In the genomic region with DNA sequence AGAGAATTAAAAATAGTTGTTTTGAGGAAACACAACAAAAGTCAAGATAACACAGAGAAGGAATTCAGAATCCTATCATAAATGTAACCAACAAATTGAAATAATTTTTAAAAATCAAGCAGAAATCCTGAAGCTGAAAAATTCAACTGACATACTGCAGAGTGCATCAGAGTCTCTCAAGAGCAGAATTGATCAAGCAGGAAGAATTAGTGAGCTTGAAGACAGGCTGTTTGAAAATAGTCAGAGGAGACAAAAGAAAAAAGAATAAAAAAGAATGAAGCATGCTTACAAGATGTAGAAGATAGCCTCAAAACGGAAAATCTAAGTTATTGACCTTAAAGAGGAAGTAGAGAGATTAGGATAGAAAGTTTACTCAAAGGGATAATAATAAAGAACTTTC, we compare ENCODE assay signal across 27 cellular contexts.
"Had no signal": no experiment of that assay in that cellular context is flagged by ENCODE, and none has a peak within 500 bp of the region (broad histone marks: within the 10 kb centered on the region; RNA-seq: fewer than 3 reads in every experiment).

No MANE protein-coding gene starts in this region.

- H3K4me3 ChIP-seq: stomach, suprapubic skin, testis, thoracic aorta, thyroid gland, tibial artery, tibial nerve, transverse colon, upper lobe of left lung, upper lobe of right lung, uterus, vagina had no signal

- DNase-seq: stimulated activated CD4-positive, alpha-beta T cell treated with anti-CD3 and anti-CD28 coated beads, Interleukin-2, amount 100 ng/mL, for 48 hours; stimulated activated CD4-positive, alpha-beta T cell treated with anti-CD3 and anti-CD28 coated beads, Interleukin-4, amount 100 ng/mL, for 1 hour; stimulated activated CD4-positive, alpha-beta T cell treated with anti-CD3 and anti-CD28 coated beads, Interleukin-4, amount 100 ng/mL, for 24 hours; stimulated activated CD4-positive, alpha-beta T cell treated with anti-CD3 and anti-CD28 coated beads, Interleukin-4, amount 100 ng/mL, for 4 hours; stimulated activated CD8-positive, alpha-beta memory T cell treated with anti-CD3 and anti-CD28 coated beads, Interleukin-4, amount 100 ng/mL, for 48 hours; stimulated activated naive B cell treated with anti-CD40 and anti-IgM and Interleukin-4, amounts not matched to agents 10 μg/mL and 1 μg/mL and 100 μg/mL, for 72 hours; stimulated activated naive CD4-positive, alpha-beta T cell; stimulated activated naive CD4-positive, alpha-beta T cell treated with Interleukin-2 at 50 U/mL for 16 hours; stimulated activated naive CD8-positive, alpha-beta T cell treated with anti-CD3 and anti-CD28 coated beads, Interleukin-15, amount 100 ng/mL, for 72 hours; stimulated activated naive CD8-positive, alpha-beta T cell treated with anti-CD3 and anti-CD28 coated beads, Interleukin-15, Interleukin-2, amounts not matched to agents 100 U/mL and 50 U/mL, for 24 hours; stomach; substantia nigra; testis; thyroid gland; tibial artery; transverse colon; trophoblast cell; upper lobe of left lung; upper lobe of right lung; uterus had no signal

- FAIRE-seq: urothelium cell line had no signal

- H3K27me3 ChIP-seq: testis, thyroid gland, tibial nerve, transverse colon, upper lobe of left lung, upper lobe of right lung, uterus, vagina had no signal

- H3K36me3 ChIP-seq: stomach, suprapubic skin, thoracic aorta, thyroid gland, tibial artery, tibial nerve, transverse colon, upper lobe of left lung, upper lobe of right lung, uterus, vagina had no signal

- ATAC-seq: stimulated activated effector memory CD8-positive, alpha-beta T cell treated with anti-CD3 and anti-CD28 coated beads, Interleukin-12 subunit alpha, Interleukin-12 subunit beta, amount 100 ng/mL, for 72 hours; stimulated activated memory B cell treated with anti-CD40 and anti-IgM and Interleukin-4, amounts not matched to agents 10 μg/mL and 1 μg/mL and 100 μg/mL, for 72 hours; stimulated activated naive B cell treated with anti-CD40 and anti-IgM and Interleukin-4, amounts not matched to agents 10 μg/mL and 1 μg/mL and 100 μg/mL, for 72 hours; stimulated activated naive CD8-positive, alpha-beta T cell treated with anti-CD3 and anti-CD28 coated beads, Interleukin-15, amount 100 ng/mL, for 72 hours; stimulated activated naive CD8-positive, alpha-beta T cell treated with anti-CD3 and anti-CD28 coated beads, Interleukin-15, Interleukin-2, amounts not matched to agents 100 U/mL and 50 U/mL, for 24 hours; upper lobe of right lung had no signal

- H3K9me3 ChIP-seq: suprapubic skin, testis, thoracic aorta, thyroid gland, tibial artery, tibial nerve, upper lobe of left lung, upper lobe of right lung, uterus, vagina had no signal

- H3K27ac ChIP-seq: stomach, suprapubic skin, testis, thoracic aorta, thyroid gland, tibial artery, tibial nerve, transverse colon, upper lobe of left lung, upper lobe of right lung, uterus, vagina had no signal

- H3K4me1 ChIP-seq: stomach, suprapubic skin, testis, thyroid gland, tibial artery, tibial nerve, transverse colon, upper lobe of left lung, upper lobe of right lung, uterus, vagina had no signal
